In genomic region chr21:29299906-29300546, GRCh38 we compare ENCODE assay signal across 8 cellular contexts. TPM values are rescaled to one million over a fixed set of nuclear protein-coding genes. Genes with fewer than 3 reads are reported as not detected.
DNase-seq lines count a peak whose midpoint lies in the region; ATAC-seq and TF ChIP-seq lines count a peak whose summit lies in the region.

No MANE protein-coding gene starts in this region.

- H3K27me3 ChIP-seq in HAP-1 (ENCODE audit: low read depth) = no peaks in the 10 kb centered on the region

- H3K9me3 ChIP-seq in HAP-1 = no peaks in the 10 kb centered on the region

- no peak for TF ChIP-seq CTCF in LNCaP clone FGC (IDR thresholded peaks at IDR 0.05; ENCODE audit: control insufficient read depth, extremely low read depth, insufficient read depth)

- in situ Hi-C loops in HAP-1 (cut with MboI; ENCODE audit: low sequenced_read_pairs) = no loop called here

- intact Hi-C loops in cardiac septum (cut with DNase I) = loop anchor here (2.0 to 5.0 kb wide), 2 partner anchors 43 to 138 kb away; no protein-coding TSS in a partner anchor

- H3K9me3 Mint-ChIP-seq in activated naive CD4-positive, alpha-beta T cell treated with anti-CD3 and anti-CD28 coated beads, Interleukin-2, amount 50 U/mL, for 72 hours = peaks cover 0 to 8% of the 10 kb centered on the region in 2 donors

- peaks cover 12 to 31% of the 10 kb centered on the region in 2 donors for H3K36me3 Mint-ChIP-seq in activated naive CD4-positive, alpha-beta T cell treated with anti-CD3 and anti-CD28 coated beads, Interleukin-2, amount 50 U/mL, for 72 hours

- peaks cover 12% of the 10 kb centered on the region for H3K4me1 ChIP-seq in HAP-1

- peak; percentile 11 to 57 for ATAC-seq in activated naive CD4-positive, alpha-beta T cell treated with anti-CD3 and anti-CD28 coated beads, Interleukin-2, amount 50 U/mL, for 72 hours

- no peaks in the 10 kb centered on the region for H3K36me3 ChIP-seq in HAP-1 (replicated peaks)

- peak overlapping the region; percentile 95 to 96 for H3K27ac Mint-ChIP-seq in activated naive CD4-positive, alpha-beta T cell treated with anti-CD3 and anti-CD28 coated beads, Interleukin-2, amount 50 U/mL, for 72 hours

- DNase-seq in GM04503 (ENCODE audit: low read depth) (peak; percentile 79), HAP-1 (ENCODE audit: low spot score in 2 of 2) (peak; percentile 26 to 46), LNCaP clone FGC (ENCODE audit: low read depth) (no peak), SIG-M5 (lab: John Stamatoyannopoulos, UW) (peak; percentile 36), cardiac septum (ENCODE audit: low spot score) (peak; percentile 87), pons (ENCODE audit: low spot score) (peak; percentile 74), GM19240 (ENCODE audit: insufficient read length, low spot score) (no peak)
- DNase-seq in activated naive CD4-positive, alpha-beta T cell treated with anti-CD3 and anti-CD28 coated beads, Interleukin-2, amount 50 U/mL, for 72 hours (ENCODE audit: low spot score in 2 of 2) = peak in 1 of 2 donors; percentile 44

- H3K4me3 ChIP-seq in HAP-1 = peak overlapping the region; percentile 62
- peak overlapping the region; percentile 80 for H3K4me3 ChIP-seq in LNCaP clone FGC (ENCODE audit: low read depth, low read length)

RNA-seq across cellular contexts. Expression of gene BACH1, which starts 1.3 kb away (rescaled TPM):
- total RNA-seq in activated naive CD4-positive, alpha-beta T cell treated with anti-CD3 and anti-CD28 coated beads, Interleukin-2, amount 50 U/mL, for 72 hours = 10 to 100 TPM; 22.1 to 40.7 TPM
- 51.3 TPM for total RNA-seq in cardiac septum

Comparison
In these comparisons a context has a peak if more than half of its experiments do, and no peak if none do; other contexts are left out.
1. DNase-seq: peak in GM04503 (single experiment), HAP-1 (2 of 2), SIG-M5 (single experiment), cardiac septum (single experiment) and pons (single experiment); none in LNCaP clone FGC (single experiment) and GM19240 (single experiment).